In the genomic region with DNA sequence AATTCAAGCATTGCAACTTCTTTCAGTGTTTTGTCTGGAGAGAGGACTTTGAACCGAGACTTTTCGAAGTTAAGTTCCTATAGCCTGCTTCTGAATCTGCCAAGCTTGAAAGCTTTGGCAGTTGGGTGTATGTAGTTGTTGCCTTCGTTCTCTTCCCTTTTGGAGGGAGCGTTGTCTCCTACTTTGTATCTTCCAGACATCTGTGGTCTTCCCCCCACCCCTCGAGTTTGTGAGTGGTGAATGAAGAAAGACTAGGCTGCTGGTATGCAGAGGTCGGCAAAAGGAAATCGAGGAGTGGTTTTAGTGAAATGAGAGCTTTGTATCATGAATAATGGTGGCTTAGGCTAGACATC, we compare ENCODE assay signal across 8 cellular contexts. TPM values are rescaled to one million over a fixed set of nuclear protein-coding genes. Genes with fewer than 3 reads are reported as not detected.
DNase-seq lines count a peak whose midpoint lies in the region; ATAC-seq and TF ChIP-seq lines count a peak whose summit lies in the region.

No MANE protein-coding gene starts in this region.

- no peaks in the 10 kb centered on the region for H4K20me1 ChIP-seq in H9 (ENCODE audit: control insufficient read depth, insufficient read depth, insufficient read length)

- peak overlapping the region; percentile 71 for H3K9ac ChIP-seq in H9 (ENCODE audit: extremely low read depth, insufficient read length, low read length)

- intact Hi-C loops in dorsolateral prefrontal cortex (cut with DNase I), result loop anchor here in 1 of 2 donors (5.0 kb wide), 1 partner anchor 47 kb away; no protein-coding TSS in a partner anchor
- intact Hi-C loops in mucosa of descending colon (cut with DNase I, micrococcal nuclease), result loop anchor here in 1 of 2 donors (10.0 kb wide), 1 partner anchor 616 kb away; no protein-coding TSS in a partner anchor
- intact Hi-C loops in uterus (cut with DNase I; ENCODE audit: low total_unique reads), result no loop called here

- peaks cover 42% of the 10 kb centered on the region; the same call in 1 of the 2 replicates for H3K79me2 ChIP-seq in H9 (ENCODE audit: insufficient read depth, low read length)

- no peak overlapping the region for H2BK12ac ChIP-seq in H9 (ENCODE audit: insufficient read length, low read depth, low read length)

- no peak overlapping the region for H3K18ac ChIP-seq in H9 (ENCODE audit: insufficient read length, low read depth, low read length)

- H3K4me2 ChIP-seq in H9 (ENCODE audit: insufficient read depth, insufficient read length, low read length), result peak overlapping the region; percentile 88

- no peak overlapping the region for H3K14ac ChIP-seq in H9 (ENCODE audit: insufficient read depth, low read length)

- no peak overlapping the region for H4K91ac ChIP-seq in H9 (ENCODE audit: insufficient read length, low read depth, low read length)

- H3K27ac ChIP-seq in H9 (ENCODE audit: insufficient read length, low read depth, low read length), result no peak overlapping the region
- H3K27ac ChIP-seq in dorsolateral prefrontal cortex, result peak overlapping the region in 46 of 59 donors; percentile 2 to 99 (median 94)
- peak overlapping the region; percentile 97 to 99 for H3K27ac ChIP-seq in uterus

- H2BK5ac ChIP-seq in H9 (ENCODE audit: insufficient read length, low read length), result no peak overlapping the region

- H2BK20ac ChIP-seq in H9 (ENCODE audit: low read depth, low read length, poor library complexity, severe bottlenecking), result no peak overlapping the region

- peak overlapping the region; percentile 78 to 93 for H3K4me3 Mint-ChIP-seq in H9

- DNase-seq in AML-193 (lab: John Stamatoyannopoulos, UW), result peak; percentile 27 to 34
- DNase-seq in H9, result no peak
- no peak for DNase-seq in dorsolateral prefrontal cortex
- DNase-seq in mucosa of descending colon, result peak in 1 of 3 donors; percentile 53
- peak in 1 of 2 donors; percentile 28 for DNase-seq in uterus
- no peak for DNase-seq in NCI-H2196 treated with DMSO at 0.1 percent for 48 hours (lab: John Stamatoyannopoulos, UW; ENCODE audit: unreplicated experiment)

- no peak overlapping the region for H4K8ac ChIP-seq in H9 (replicated peaks; ENCODE audit: insufficient read length, low read depth, low read length)

- H3K27ac Mint-ChIP-seq in H9, result peak overlapping the region in 2 of 3 experiments; percentile 54 to 79; a peak in 3 of 7 replicates

- no peak overlapping the region for H3K56ac ChIP-seq in H9 (ENCODE audit: insufficient read length, low read depth, low read length)

- no peaks in the 10 kb centered on the region; the same call in 1 of the 2 replicates for H3K27me3 Mint-ChIP-seq in H9 (ENCODE audit: low read depth)

- no peak for TF ChIP-seq CTCF in H9 (conservative IDR thresholded peaks at IDR 0.05)
- no peak for TF ChIP-seq CTCF in dorsolateral prefrontal cortex (IDR thresholded peaks at IDR 0.05 in 54 of 56, conservative IDR thresholded peaks at IDR 0.05 in 2 of 56; ENCODE audit: low read depth in 1 of 56, partially characterized antibody in 56 of 56)
- no peak for TF ChIP-seq CTCF in mucosa of descending colon (IDR thresholded peaks at IDR 0.05)
- no peak for TF ChIP-seq CTCF in uterus (IDR thresholded peaks at IDR 0.05)

- no peaks in the 10 kb centered on the region for H3K79me1 ChIP-seq in H9 (ENCODE audit: insufficient read depth, low read depth, low read length, poor library complexity, severe bottlenecking)

- H2AFZ ChIP-seq in H9 (ENCODE audit: low read length), result no peak overlapping the region

- no peak overlapping the region for H2BK120ac ChIP-seq in H9 (ENCODE audit: low read depth, low read length, poor library complexity, severe bottlenecking)

- no peaks in the 10 kb centered on the region for H3K27me3 ChIP-seq in H9 (ENCODE audit: insufficient read depth, low read length)
- H3K27me3 ChIP-seq in dorsolateral prefrontal cortex, result no peaks in the 10 kb centered on the region
- H3K27me3 ChIP-seq in uterus, result no peaks in the 10 kb centered on the region

- no peak overlapping the region for H4K5ac ChIP-seq in H9 (ENCODE audit: insufficient read length, low read depth, low read length)

- H3K23me2 ChIP-seq in H9 (ENCODE audit: insufficient read length, low read depth, low read length, poor library complexity, severe bottlenecking), result peaks cover 22% of the 10 kb centered on the region

- no peak overlapping the region for H3K4ac ChIP-seq in H9 (ENCODE audit: low read depth, low read length)

- H3T11ph ChIP-seq in H9 (ENCODE audit: low read length), result no peak overlapping the region

- no peaks in the 10 kb centered on the region for H3K9me3 Mint-ChIP-seq in H9

- TF ChIP-seq POLR2A in uterus (IDR thresholded peaks at IDR 0.05), result peak in 1 of 2 donors; percentile 4

- H3K23ac ChIP-seq in H9 (ENCODE audit: insufficient read length, low read depth, low read length), result no peak overlapping the region

- H3K4me1 ChIP-seq in H9 (ENCODE audit: insufficient read depth, low read length), result peaks cover 5% of the 10 kb centered on the region; the same call in 1 of the 2 replicates
- peaks cover 39% of the 10 kb centered on the region for H3K4me1 ChIP-seq in mucosa of descending colon (ENCODE audit: low read depth)
- H3K4me1 ChIP-seq in uterus, result peaks cover 0 to 9% of the 10 kb centered on the region in 2 donors

- no peak overlapping the region for H2AK5ac ChIP-seq in H9 (ENCODE audit: insufficient read length, low read length)

- H3K9me3 ChIP-seq in H9 (ENCODE audit: control insufficient read depth, low read depth, low read length), result no peaks in the 10 kb centered on the region
- no peaks in the 10 kb centered on the region for H3K9me3 ChIP-seq in mucosa of descending colon
- no peaks in the 10 kb centered on the region for H3K9me3 ChIP-seq in uterus

- WGBS in H9 (ENCODE audit: extremely low coverage, insufficient read length, low lambda C conversion rate), result no CpG with 5 or more reads among the region's 7 CpGs

- H3K4me3 ChIP-seq in dorsolateral prefrontal cortex (peak overlapping the region; percentile 58 to 98 (median 85)), mucosa of descending colon (peak overlapping the region; percentile 81), uterus (peak overlapping the region; percentile 87 to 95)

- H3K4me1 Mint-ChIP-seq in H9, result peaks cover 40 to 50% of the 10 kb centered on the region in 2 experiments

- peak; percentile 13 for ATAC-seq in SK-N-SH treated with all-trans-retinoic acid at 6 μM for 48 hours
- peak; percentile 14 for ATAC-seq in mucosa of descending colon
- ATAC-seq in GM21825 (IDR thresholded peaks at IDR 0.05; ENCODE audit: unreplicated experiment), result no peak

- peaks cover 3 to 9% (median 7%) of the 10 kb centered on the region in 3 experiments; a peak in 5 of 7 replicates for H3K36me3 Mint-ChIP-seq in H9 (ENCODE audit: insufficient read depth in 1 of 3, low read depth in 3 of 3)

- H3K36me3 ChIP-seq in mucosa of descending colon (ENCODE audit: low read depth) (no peaks in the 10 kb centered on the region), uterus (no peaks in the 10 kb centered on the region)

- no peak overlapping the region for H2BK15ac ChIP-seq in H9 (ENCODE audit: low read depth, low read length)

TF ChIP-seq in SK-N-SH treated with all-trans-retinoic acid at 6 μM for 48 hours, 23 proteins besides CTCF, POLR2A, EP300 and RAD21 (continues in another document):
- no peak for TF ChIP-seq CSDC2 (CRISPR knock-in tag; IDR thresholded peaks at IDR 0.05)
- no peak for TF ChIP-seq ISL1 (CRISPR knock-in tag; IDR thresholded peaks at IDR 0.05)
- TF ChIP-seq CREB5 (CRISPR knock-in tag; IDR thresholded peaks at IDR 0.05; ENCODE audit: low read depth), result no peak
- no peak for TF ChIP-seq ZFP3 (CRISPR knock-in tag; IDR thresholded peaks at IDR 0.05)
- TF ChIP-seq GLIS3 (CRISPR knock-in tag; IDR thresholded peaks at IDR 0.05), result no peak
- no peak for TF ChIP-seq PPARA (CRISPR knock-in tag; IDR thresholded peaks at IDR 0.05; ENCODE audit: borderline replicate concordance)
- TF ChIP-seq SNAI2 (CRISPR knock-in tag; IDR thresholded peaks at IDR 0.05), result no peak
- TF ChIP-seq, protein P1, sequence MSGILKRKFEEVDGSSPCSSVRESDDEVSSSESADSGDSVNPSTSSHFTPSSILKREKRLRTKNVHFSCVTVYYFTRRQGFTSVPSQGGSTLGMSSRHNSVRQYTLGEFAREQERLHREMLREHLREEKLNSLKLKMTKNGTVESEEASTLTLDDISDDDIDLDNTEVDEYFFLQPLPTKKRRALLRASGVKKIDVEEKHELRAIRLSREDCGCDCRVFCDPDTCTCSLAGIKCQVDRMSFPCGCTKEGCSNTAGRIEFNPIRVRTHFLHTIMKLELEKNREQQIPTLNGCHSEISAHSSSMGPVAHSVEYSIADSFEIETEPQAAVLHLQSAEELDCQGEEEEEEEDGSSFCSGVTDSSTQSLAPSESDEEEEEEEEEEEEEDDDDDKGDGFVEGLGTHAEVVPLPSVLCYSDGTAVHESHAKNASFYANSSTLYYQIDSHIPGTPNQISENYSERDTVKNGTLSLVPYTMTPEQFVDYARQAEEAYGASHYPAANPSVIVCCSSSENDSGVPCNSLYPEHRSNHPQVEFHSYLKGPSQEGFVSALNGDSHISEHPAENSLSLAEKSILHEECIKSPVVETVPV (CRISPR knock-in tag; IDR thresholded peaks at IDR 0.05), result no peak
- TF ChIP-seq ARNTL (CRISPR knock-in tag; IDR thresholded peaks at IDR 0.05; ENCODE audit: borderline replicate concordance, low read depth), result no peak

RNA-seq across cellular contexts. Expression of gene CTNNB1, which starts 1.3 kb away (rescaled TPM):
- total RNA-seq in H9 (2021), result 500 and 505 TPM in 2 replicates
- 100 to 1,000 TPM; 196 to 326 (median 252) TPM for total RNA-seq in dorsolateral prefrontal cortex
- total RNA-seq in mucosa of descending colon, result 100 to 1,000 TPM; 329 to 348 (median 342) TPM
- 1,000 to 10,000 TPM in 1 of 4 donors, 100 to 1,000 TPM in 3; 319 to 1,124 (median 518) TPM for total RNA-seq in uterus

Comparison
In these comparisons a context has a peak if more than half of its experiments do, and no peak if none do; other contexts are left out.
1. DNase-seq: peak in AML-193 (2 of 2); none in H9 (single experiment), dorsolateral prefrontal cortex (0 of 10) and NCI-H2196 treated with DMSO at 0.1 percent for 48 hours (single experiment).
2. Peak in every context shown above with its lines, with median percentiles within 50 percentile points of each other: H3K4me3 ChIP-seq.